ENCODE assay signal across 19 cellular contexts in the genomic region with DNA sequence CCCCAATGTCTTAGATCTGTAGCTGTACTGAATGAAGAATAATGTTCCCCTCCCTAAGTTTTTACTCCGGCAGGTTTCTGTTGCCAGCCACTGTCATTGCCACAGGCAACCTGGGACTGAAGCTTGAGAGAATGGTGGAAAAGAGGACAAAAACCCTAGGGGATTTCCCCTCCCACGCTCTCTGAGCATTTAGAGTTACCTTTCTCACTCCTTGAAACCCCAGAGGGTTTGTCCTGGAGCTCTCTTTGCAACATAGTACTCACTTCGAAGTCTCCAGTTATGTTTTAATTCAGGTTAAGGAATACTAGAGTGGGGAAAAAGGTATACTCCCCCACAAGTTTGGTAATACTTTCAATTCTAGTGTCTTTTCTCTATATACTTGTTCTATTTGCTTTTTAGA. TPM values are rescaled to one million over a fixed set of nuclear protein-coding genes. Genes with fewer than 3 reads are reported as not detected.
DNase-seq lines count a peak whose midpoint lies in the region; ATAC-seq and TF ChIP-seq lines count a peak whose summit lies in the region.
"Had no signal": no experiment of that assay in that cellular context is flagged by ENCODE, and none has a peak within 500 bp of the region (broad histone marks: within the 10 kb centered on the region; RNA-seq: fewer than 3 reads in every experiment).

No MANE protein-coding gene starts in this region.

- H3K27ac ChIP-seq in neuronal stem cell (replicated peaks; ENCODE audit: low read length), result no peak overlapping the region
- no peak overlapping the region for H3K27ac ChIP-seq in hepatocyte
- H3K27ac ChIP-seq: PC-9, WERI-Rb-1 had no signal

- H3K9ac ChIP-seq in neuronal stem cell (ENCODE audit: low read depth, low read length, poor library complexity), result no peak overlapping the region

- no peaks in the 10 kb centered on the region for H3K27me3 ChIP-seq in GM06990 (replicated peaks; ENCODE audit: control insufficient read depth, insufficient read depth, low read length)
- no peaks in the 10 kb centered on the region for H3K27me3 ChIP-seq in neuronal stem cell (ENCODE audit: control insufficient read depth in 3 of 3, insufficient read depth in 3 of 3, low read depth in 1 of 3, low read length in 3 of 3)
- H3K27me3 ChIP-seq in hepatocyte, result no peaks in the 10 kb centered on the region

- H3K4me1 Mint-ChIP-seq in activated T-helper 17 cell treated with anti-CD3 and anti-CD28 coated beads, Interleukin-2, amount 50 U/mL, for 72 hours, result peaks cover 13% of the 10 kb centered on the region

- DNase-seq in GM06990 (ENCODE audit: extremely low read depth, insufficient read length), result peak; percentile 49
- no peak for DNase-seq in NCI-H1694 (lab: John Stamatoyannopoulos, UW)
- DNase-seq in neuronal stem cell (ENCODE audit: low spot score), result no peak
- no peak for DNase-seq in ACHN
- no peak for DNase-seq in hepatocyte (ENCODE audit: low spot score)
- DNase-seq: AML-193, cortex of kidney, erythroblast, GF-D8, glutamatergic neuron, islet precursor cell, KG1, NCI-H1436 treated with DMSO at 0.1 percent for 48 hours, NCI-H524, PC-9, WERI-Rb-1 had no signal

- H3K18ac ChIP-seq in neuronal stem cell (ENCODE audit: low read length), result no peak overlapping the region

- no peak overlapping the region for H2AFZ ChIP-seq in neuronal stem cell (ENCODE audit: low read length)
- H2AFZ ChIP-seq in hepatocyte, result no peak overlapping the region
- H2AFZ ChIP-seq: PC-9 had no signal

- H3K4me3 ChIP-seq in GM06990 (replicated peaks; ENCODE audit: low read depth, low read length), result no peak overlapping the region
- no peak overlapping the region for H3K4me3 ChIP-seq in neuronal stem cell (ENCODE audit: low read length in 2 of 2)
- no peak overlapping the region for H3K4me3 ChIP-seq in hepatocyte
- H3K4me3 ChIP-seq: PC-9 had no signal

- H3K23ac ChIP-seq in neuronal stem cell (ENCODE audit: low read depth, low read length, poor library complexity), result no peak overlapping the region

- H3K79me2 ChIP-seq in hepatocyte, result no peaks in the 10 kb centered on the region

- H4K8ac ChIP-seq in neuronal stem cell (ENCODE audit: low read depth, low read length), result no peak overlapping the region

- H2BK120ac ChIP-seq in neuronal stem cell (ENCODE audit: low read depth, low read length), result no peak overlapping the region

- no peak overlapping the region for H2BK5ac ChIP-seq in neuronal stem cell (ENCODE audit: low read length)

- H2BK12ac ChIP-seq in neuronal stem cell (ENCODE audit: low read length), result no peak overlapping the region

- peak overlapping the region; percentile 31 for H3K4me3 Mint-ChIP-seq in activated T-helper 17 cell treated with anti-CD3 and anti-CD28 coated beads, Interleukin-2, amount 50 U/mL, for 72 hours

- no peaks in the 10 kb centered on the region for H3K36me3 Mint-ChIP-seq in activated T-helper 17 cell treated with anti-CD3 and anti-CD28 coated beads, Interleukin-2, amount 50 U/mL, for 72 hours (ENCODE audit: low read depth)

- H3K36me3 ChIP-seq in GM06990 (ENCODE audit: control insufficient read depth, insufficient read depth, low read length), result no peaks in the 10 kb centered on the region
- H3K36me3 ChIP-seq in neuronal stem cell (replicated peaks in 1 of 2; ENCODE audit: control insufficient read depth in 2 of 2, insufficient read depth in 2 of 2, low read length in 2 of 2), result no peaks in the 10 kb centered on the region
- no peaks in the 10 kb centered on the region for H3K36me3 ChIP-seq in hepatocyte (replicated peaks; ENCODE audit: insufficient read depth, low read depth)
- H3K36me3 ChIP-seq: WERI-Rb-1 had no signal

- no CpG with 5 or more reads among the region's 3 CpGs for WGBS in neuronal stem cell (ENCODE audit: extremely low coverage in 2 of 2, insufficient read length in 2 of 2, insufficient replicate concordance in 1 of 2), 2 donors
- 79% methylated on average over 3 of the region's 3 CpGs for WGBS in hepatocyte (ENCODE audit: low lambda C conversion rate, missing lambda C conversion rate)

- no peaks in the 10 kb centered on the region for H4K20me1 ChIP-seq in hepatocyte (ENCODE audit: insufficient read depth, poor library complexity, severe bottlenecking)

- no peak overlapping the region for H3K4ac ChIP-seq in neuronal stem cell (ENCODE audit: low read length)

- H2BK15ac ChIP-seq in neuronal stem cell (ENCODE audit: low read length), result no peak overlapping the region

- H3K4me1 ChIP-seq in neuronal stem cell (ENCODE audit: control insufficient read depth in 2 of 2, insufficient read depth in 1 of 2, low read depth in 1 of 2, low read length in 2 of 2) (no peaks in the 10 kb centered on the region), hepatocyte (ENCODE audit: insufficient read depth) (no peaks in the 10 kb centered on the region)

- no peaks in the 10 kb centered on the region for H3K9me3 ChIP-seq in neuronal stem cell (replicated peaks in 1 of 2; ENCODE audit: control insufficient read depth in 2 of 2, insufficient read depth in 1 of 2, low read depth in 1 of 2, low read length in 2 of 2)
- H3K9me3 ChIP-seq in hepatocyte (ENCODE audit: low read depth), result no peaks in the 10 kb centered on the region

- H3K27ac Mint-ChIP-seq in activated T-helper 17 cell treated with anti-CD3 and anti-CD28 coated beads, Interleukin-2, amount 50 U/mL, for 72 hours, result peak overlapping the region; percentile 73

- no peak overlapping the region for H3K14ac ChIP-seq in neuronal stem cell (ENCODE audit: low read length)

- ATAC-seq in GM18502 (IDR thresholded peaks at IDR 0.05; ENCODE audit: poor library complexity, unreplicated experiment) (peak; percentile 54), HG02610 (IDR thresholded peaks at IDR 0.05; ENCODE audit: unreplicated experiment) (peak; percentile 72)
- ATAC-seq in activated T-helper 17 cell treated with anti-CD3 and anti-CD28 coated beads, Interleukin-2, amount 50 U/mL, for 72 hours (replicated peaks), result peak; percentile 80

- TF ChIP-seq CTCF in GM06990 (IDR thresholded peaks at IDR 0.05; ENCODE audit: insufficient read depth, low read length, poor library complexity, severe bottlenecking) (no peak), hepatocyte (IDR thresholded peaks at IDR 0.05; ENCODE audit: poor library complexity) (no peak)

- no peaks in the 10 kb centered on the region for H3K9me2 ChIP-seq in hepatocyte (replicated peaks; ENCODE audit: insufficient read depth)

- no peaks in the 10 kb centered on the region for H3K79me1 ChIP-seq in neuronal stem cell (ENCODE audit: low read depth, low read length)

- no peak overlapping the region for H4K91ac ChIP-seq in neuronal stem cell (ENCODE audit: low read depth, low read length, poor library complexity)

- no peaks in the 10 kb centered on the region for H3K9me3 Mint-ChIP-seq in activated T-helper 17 cell treated with anti-CD3 and anti-CD28 coated beads, Interleukin-2, amount 50 U/mL, for 72 hours

- in situ Hi-C loops in ACHN (cut with HindIII; ENCODE audit: low pct_ligation_motif_present, low pct_unique_long_range_greater_than_20kb, low sequenced_read_pairs), result no loop called here

- H2AK5ac ChIP-seq in neuronal stem cell (ENCODE audit: low read depth, low read length), result no peak overlapping the region

- H3K27me3 Mint-ChIP-seq in activated T-helper 17 cell treated with anti-CD3 and anti-CD28 coated beads, Interleukin-2, amount 50 U/mL, for 72 hours, result peaks cover 3% of the 10 kb centered on the region

- H3K4me2 ChIP-seq in neuronal stem cell (ENCODE audit: insufficient read depth, low read length, poor library complexity, severe bottlenecking) (no peak overlapping the region), hepatocyte (no peak overlapping the region)
- H3K4me2 ChIP-seq: PC-9 had no signal

RNA-seq across cellular contexts. Expression of a gene that starts 31.5 kb away (rescaled TPM):
- 1 to 10 TPM; 5.6 to 7.9 TPM for total RNA-seq in activated T-helper 17 cell treated with anti-CD3 and anti-CD28 coated beads, Interleukin-2, amount 50 U/mL, for 72 hours
- polyA plus RNA-seq in neuronal stem cell (2013, experiment 1 of 2), result 1.4 TPM
- polyA plus RNA-seq in neuronal stem cell (2013, experiment 2 of 2), result 1.6 TPM
- total RNA-seq in hepatocyte, result 1.4 and 2.1 TPM in 2 replicates
- 0.92 and 1.7 TPM in 2 replicates for polyA plus RNA-seq in hepatocyte

RNA-seq across cellular contexts. Expression of a gene that starts 35.6 kb away (rescaled TPM):
- 10 to 100 TPM; 72.1 to 73.8 TPM for total RNA-seq in activated T-helper 17 cell treated with anti-CD3 and anti-CD28 coated beads, Interleukin-2, amount 50 U/mL, for 72 hours
- 85.6 TPM for polyA plus RNA-seq in neuronal stem cell (2013, experiment 1 of 2)
- polyA plus RNA-seq in neuronal stem cell (2013, experiment 2 of 2), result 77.9 TPM
- 57.7 and 65.7 TPM in 2 replicates for total RNA-seq in hepatocyte
- polyA plus RNA-seq in hepatocyte, result 87.5 and 103 TPM in 2 replicates
